3 cellular contexts compared by ENCODE assay signal in genomic region chrX:93454509-93454908, GRCh38.
TF ChIP-seq lines count a peak whose summit lies in the region.

No MANE protein-coding gene starts in this region.

TF ChIP-seq in HepG2, 621 proteins besides CTCF, POLR2A, EP300 and RAD21:
- peak in 1 of 2 experiments; percentile 73; a peak in 3 of 4 replicates for TF ChIP-seq MAFK (conservative IDR thresholded peaks at IDR 0.05 in 1 of 2, IDR thresholded peaks at IDR 0.05 in 1 of 2; ENCODE audit: low read length in 2 of 2)
- TF ChIP-seq MAFF (IDR thresholded peaks at IDR 0.05; ENCODE audit: low read depth, low read length), result 0 out of 2 replicates have a peak, but pooled peaks have one; percentile 23
- TF ChIP-seq E2F5 (CRISPR knock-in tag; conservative IDR thresholded peaks at IDR 0.05), result no peak
- no peak for TF ChIP-seq KAT8 (CRISPR knock-in tag; IDR thresholded peaks at IDR 0.05)
- no peak for TF ChIP-seq PLRG1 (conservative IDR thresholded peaks at IDR 0.05)
- TF ChIP-seq ZNF451 (CRISPR knock-in tag; IDR thresholded peaks at IDR 0.05), result no peak
- no peak for TF ChIP-seq RBFOX2 (IDR thresholded peaks at IDR 0.05; ENCODE audit: low read depth, low read length)
- no peak for TF ChIP-seq GABPA (IDR thresholded peaks at IDR 0.05; ENCODE audit: low read depth, low read length)
- no peak for TF ChIP-seq GABPA (CRISPR knock-in tag; IDR thresholded peaks at IDR 0.05; ENCODE audit: low read depth)
- no peak for TF ChIP-seq ZBTB1 (CRISPR knock-in tag; IDR thresholded peaks at IDR 0.05; ENCODE audit: borderline replicate concordance)
- no peak for TF ChIP-seq HDAC1 (CRISPR knock-in tag; IDR thresholded peaks at IDR 0.05)
- TF ChIP-seq FOXP1 (IDR thresholded peaks at IDR 0.05), result no peak
- no peak for TF ChIP-seq FOXP1 (CRISPR knock-in tag; IDR thresholded peaks at IDR 0.05)
- no peak for TF ChIP-seq ISL2 (CRISPR knock-in tag; IDR thresholded peaks at IDR 0.05)
TF ChIP-seq in HepG2: peak in this region for 2.

TF ChIP-seq in A549, 52 proteins besides CTCF, POLR2A, EP300 and RAD21:
- TF ChIP-seq ZNF302 (CRISPR knock-in tag; IDR thresholded peaks at IDR 0.05), result no peak
- no peak for TF ChIP-seq ZFP36 (IDR thresholded peaks at IDR 0.05; ENCODE audit: borderline replicate concordance, partially characterized antibody)
- TF ChIP-seq USF2 (IDR thresholded peaks at IDR 0.05), result no peak
- TF ChIP-seq MAFK (IDR thresholded peaks at IDR 0.05; ENCODE audit: partially characterized antibody), result peak; percentile 38
- no peak for TF ChIP-seq HEYL (CRISPR knock-in tag; IDR thresholded peaks at IDR 0.05)
- TF ChIP-seq RFX5 (IDR thresholded peaks at IDR 0.05), result no peak
- no peak for TF ChIP-seq NFE2L2 (conservative IDR thresholded peaks at IDR 0.05; ENCODE audit: low read length)
- TF ChIP-seq TFCP2L1 (CRISPR knock-in tag; IDR thresholded peaks at IDR 0.05), result no peak
TF ChIP-seq in A549: peak in this region for 1.

TF ChIP-seq in IMR-90, 13 proteins besides CTCF, POLR2A, EP300 and RAD21:
- TF ChIP-seq RFX5 (IDR thresholded peaks at IDR 0.05; ENCODE audit: low read depth, low read length), result no peak
- peak; percentile 54 for TF ChIP-seq MAFK (IDR thresholded peaks at IDR 0.05; ENCODE audit: low read depth, low read length)
- no peak for TF ChIP-seq USF2 (IDR thresholded peaks at IDR 0.05; ENCODE audit: low read depth, low read length)
